Comparison of ENCODE assay signal across 8 cellular contexts in the genomic region with DNA sequence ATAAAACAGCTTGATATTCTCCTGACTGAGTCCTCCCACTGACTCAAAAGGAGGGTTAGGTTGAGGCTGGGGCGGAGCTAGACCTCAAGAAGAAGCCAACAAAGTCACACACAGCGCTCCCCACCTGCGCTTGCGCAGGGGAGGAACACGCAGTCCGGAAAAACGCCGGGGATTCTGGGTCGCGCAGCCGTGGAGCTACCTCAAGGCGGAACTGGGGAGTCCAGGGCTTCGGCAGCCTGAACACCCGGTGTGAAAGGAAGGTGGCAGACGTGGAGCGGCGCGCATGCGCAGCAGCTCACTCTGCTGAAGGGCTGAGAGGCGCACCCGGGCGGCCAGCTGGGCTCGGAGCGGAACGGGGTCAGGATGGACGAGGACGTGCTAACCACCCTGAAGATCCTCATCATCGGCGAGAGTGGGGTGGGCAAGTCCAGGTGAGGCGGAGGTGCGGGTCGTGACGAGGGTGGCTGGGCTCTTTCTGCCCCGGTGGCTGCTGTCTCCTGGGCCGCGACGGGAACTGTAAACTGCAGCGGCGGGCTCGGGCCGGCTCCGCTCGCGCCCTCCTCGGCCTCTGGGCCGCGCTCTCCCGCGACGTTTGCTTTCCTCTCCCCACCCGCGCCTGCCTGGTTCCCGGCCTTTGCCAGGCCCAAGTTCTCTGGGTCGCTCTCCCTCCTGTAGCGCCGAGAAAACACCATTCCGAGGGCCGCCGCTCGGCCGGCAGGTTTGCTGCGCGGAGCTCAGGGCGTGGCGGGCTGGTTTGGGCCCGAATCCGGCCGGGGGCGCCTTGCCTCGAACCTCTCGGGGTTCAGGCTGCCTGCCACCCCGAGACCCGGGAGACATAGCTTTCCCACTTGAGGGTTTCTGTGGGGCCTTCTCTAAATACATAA. TPM values are rescaled to one million over a fixed set of nuclear protein-coding genes. Genes with fewer than 3 reads are reported as not detected.
DNase-seq lines count a peak whose midpoint lies in the region; ATAC-seq and TF ChIP-seq lines count a peak whose summit lies in the region.

A gene (plus strand): TSS at position 298 of the 884 bp plus-strand sequence. CDS start 66 bp downstream, at position 364.

- DNase-seq in GM13977 (ENCODE audit: low spot score) (peak; percentile 92), NCI-H146 treated with DMSO at 0.1 percent for 48 hours (lab: John Stamatoyannopoulos, UW; ENCODE audit: unreplicated experiment) (peak; percentile 91), amniotic epithelial cell (ENCODE audit: low read depth) (peak; percentile 98), heart right ventricle (peak; percentile 97 to 98), posterior cingulate gyrus (peak; percentile 94 to 99 (median 96)), upper lobe of left lung (peak; percentile 99)

- intact Hi-C loops in T-helper 1 cell treated with Interleukin-12 subunit alpha and Interleukin-12 subunit beta and Interleukin-4 antibody, amounts not matched to agents 30 ng/mL and 1 ng/mL, for 36 hours (cut with micrococcal nuclease) = loop anchor here (1.0 to 5.0 kb wide), 16 partner anchors 9 to 1067 kb away; a partner anchor contains a TSS
- intact Hi-C loops in heart right ventricle (cut with DNase I) = no loop called here
- intact Hi-C loops in posterior cingulate gyrus (cut with DNase I) = no loop called here

- H3K4me1 ChIP-seq in heart right ventricle = peaks cover 3 to 49% (median 30%) of the 10 kb centered on the region in 9 donors
- peaks cover 19 to 29% (median 26%) of the 10 kb centered on the region in 4 donors for H3K4me1 ChIP-seq in upper lobe of left lung

- WGBS in heart right ventricle, 2 donors = 0 to 1% methylated on average over 73 of the region's 73 CpGs
- WGBS in upper lobe of left lung, 2 donors = 0% methylated on average over 29 to 40 of the region's 73 CpGs

- H3K27ac ChIP-seq in heart right ventricle (peak within 1 kb of the TSS; percentile 43 to 91 (median 88)), upper lobe of left lung (peak within 1 kb of the TSS; percentile 91 to 97 (median 94))

- ATAC-seq in HG02884 (IDR thresholded peaks at IDR 0.05; ENCODE audit: unreplicated experiment) (peak; percentile 96), heart right ventricle (peak; percentile 98 to 99 (median 99)), upper lobe of left lung (ENCODE audit: low FRiP score in 2 of 2) (peak; percentile 99 to 100)

- H3K36me3 ChIP-seq in heart right ventricle (peaks cover 0 to under 1% (median 0%) of the 10 kb centered on the region in 9 donors), upper lobe of left lung (no peaks in the 10 kb centered on the region)

- TF ChIP-seq CTCF in GM13977 (IDR thresholded peaks at IDR 0.05; ENCODE audit: extremely low read depth, insufficient read depth, missing control alignments) (no peak), heart right ventricle (IDR thresholded peaks at IDR 0.05) (no peak), upper lobe of left lung (IDR thresholded peaks at IDR 0.05) (peak in 3 of 6 experiments; percentile 15 to 45 (median 32))

- TF ChIP-seq EP300 in upper lobe of left lung (IDR thresholded peaks at IDR 0.05) = peak in 1 of 4 donors; percentile 68

- H3K27me3 ChIP-seq in heart right ventricle = no peaks in the 10 kb centered on the region
- H3K27me3 ChIP-seq in upper lobe of left lung = no peaks in the 10 kb centered on the region

- H3K4me3 ChIP-seq in heart right ventricle (peak within 1 kb of the TSS; percentile 56 to 90 (median 80)), upper lobe of left lung (peak within 1 kb of the TSS; percentile 71 to 97 (median 78))

- H3K9me3 ChIP-seq in heart right ventricle (no peaks in the 10 kb centered on the region), upper lobe of left lung (no peaks in the 10 kb centered on the region)

- peak in 3 of 4 donors; percentile 85 to 96 (median 93) for TF ChIP-seq POLR2A in upper lobe of left lung (IDR thresholded peaks at IDR 0.05)

- in situ Hi-C loops in GM13977 (cut with MboI; ENCODE audit: low pct_unique_long_range_greater_than_20kb, low sequenced_read_pairs, unreplicated experiment) = no loop called here

RNA-seq across cellular contexts. Expression of the gene that starts here (rescaled TPM):
- total RNA-seq in T-helper 1 cell treated with Interleukin-12 subunit alpha and Interleukin-12 subunit beta and Interleukin-4 antibody, amounts not matched to agents 30 ng/mL and 1 ng/mL, for 36 hours = 76.0 and 81.2 TPM in 2 replicates
- total RNA-seq in heart right ventricle = 100 to 1,000 TPM; 115 to 157 (median 139) TPM
- polyA plus RNA-seq in heart right ventricle = 10 to 100 TPM; 19.3 to 44.4 TPM
- total RNA-seq in upper lobe of left lung = 10 to 100 TPM; 27.9 to 91.3 (median 45.0) TPM

Comparison
In these comparisons a context has a peak if more than half of its experiments do, and no peak if none do; other contexts are left out.
1. Peak in every context shown above with its lines: DNase-seq, ATAC-seq, H3K4me3 ChIP-seq and H3K27ac ChIP-seq.